Comparison of ENCODE assay signal across 6 cellular contexts in the genomic region with DNA sequence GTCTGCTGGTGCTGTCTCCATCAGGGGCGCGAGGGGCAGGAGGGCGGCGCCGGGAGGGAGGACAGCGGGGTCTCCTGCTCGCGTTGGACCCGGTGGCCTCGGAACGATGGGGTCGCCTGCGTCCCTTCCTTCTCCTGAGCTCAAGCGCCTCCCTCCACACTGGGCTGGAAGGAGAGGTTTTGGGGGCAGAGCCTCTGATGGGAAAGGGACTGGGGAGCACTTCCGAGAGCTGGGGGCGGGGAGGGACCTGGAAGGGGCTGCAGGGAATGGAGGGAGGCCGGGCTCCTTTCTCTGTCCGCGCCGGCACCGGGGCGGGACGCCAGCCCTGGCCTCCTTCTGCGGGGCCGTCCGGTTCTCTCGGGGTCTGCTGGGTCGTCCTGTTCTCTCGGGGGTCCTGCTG. TPM values are rescaled to one million over a fixed set of nuclear protein-coding genes. Genes with fewer than 3 reads are reported as not detected.
"Had no signal": no experiment of that assay in that cellular context is flagged by ENCODE, and none has a peak within 500 bp of the region (broad histone marks: within the 10 kb centered on the region; RNA-seq: fewer than 3 reads in every experiment).

No MANE protein-coding gene starts in this region.

RNA-seq across cellular contexts. Expression of a gene that starts 4.0 kb away (rescaled TPM):
- total RNA-seq: GM23248, H1, H4, H7, H9, HFFc6 had no signal
- polyA plus RNA-seq: GM23248, H1 had no signal
